In the genomic region with DNA sequence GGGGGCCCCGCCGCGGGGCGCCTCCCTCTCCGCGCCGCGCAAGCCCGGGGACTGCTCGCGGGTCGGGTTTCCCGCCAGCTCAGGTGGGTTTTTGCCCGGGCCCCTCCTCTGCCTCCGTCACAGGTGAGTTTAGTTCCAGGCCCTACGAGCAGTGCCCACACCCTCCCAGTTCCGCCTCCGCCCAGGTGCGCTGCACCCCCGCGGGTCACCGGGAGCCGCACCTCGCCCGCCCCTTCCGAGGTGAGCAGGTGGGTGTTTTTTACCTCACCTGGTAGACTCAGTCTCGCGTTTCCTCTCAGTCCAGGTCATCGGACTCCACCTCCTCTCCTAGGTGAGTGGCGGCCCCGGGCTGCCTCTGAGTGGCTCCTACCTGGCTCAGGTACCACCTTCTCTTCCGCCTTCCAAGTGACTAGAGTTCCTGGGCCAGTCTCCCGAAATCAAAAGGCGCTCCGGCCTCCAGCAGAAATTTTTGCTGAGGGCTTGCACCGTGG, we compare ENCODE assay signal across 8 cellular contexts. TPM values are rescaled to one million over a fixed set of nuclear protein-coding genes. Genes with fewer than 3 reads are reported as not detected.
DNase-seq lines count a peak whose midpoint lies in the region; ATAC-seq and TF ChIP-seq lines count a peak whose summit lies in the region.

A gene with protein sequence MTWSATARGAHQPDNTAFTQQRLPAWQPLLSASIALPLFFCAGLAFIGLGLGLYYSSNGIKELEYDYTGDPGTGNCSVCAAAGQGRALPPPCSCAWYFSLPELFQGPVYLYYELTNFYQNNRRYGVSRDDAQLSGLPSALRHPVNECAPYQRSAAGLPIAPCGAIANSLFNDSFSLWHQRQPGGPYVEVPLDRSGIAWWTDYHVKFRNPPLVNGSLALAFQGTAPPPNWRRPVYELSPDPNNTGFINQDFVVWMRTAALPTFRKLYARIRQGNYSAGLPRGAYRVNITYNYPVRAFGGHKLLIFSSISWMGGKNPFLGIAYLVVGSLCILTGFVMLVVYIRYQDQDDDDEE (minus strand): TSS at position 153 of the 491 bp plus-strand sequence. CDS start 191 bp downstream, outside the sequence.

- no peak for ATAC-seq in stimulated activated memory B cell treated with anti-CD40 and anti-IgM and Interleukin-4, amounts not matched to agents 10 μg/mL and 1 μg/mL and 100 μg/mL, for 72 hours
- ATAC-seq in HG03469 (IDR thresholded peaks at IDR 0.05; ENCODE audit: unreplicated experiment) (no peak), GM18858 (IDR thresholded peaks at IDR 0.05; ENCODE audit: unreplicated experiment) (no peak)

- H3K36me3 ChIP-seq in ascending aorta (no peaks in the 10 kb centered on the region), kidney epithelial cell (ENCODE audit: control insufficient read depth, insufficient read depth, low read length) (no peaks in the 10 kb centered on the region)

- H3K27me3 ChIP-seq in ascending aorta (no peaks in the 10 kb centered on the region), kidney epithelial cell (ENCODE audit: control insufficient read depth, insufficient read depth, low read length) (peaks cover 21% of the 10 kb centered on the region)

- no peak for TF ChIP-seq CTCF in GM10266 (IDR thresholded peaks at IDR 0.05; ENCODE audit: control insufficient read depth, insufficient read depth, low read depth, missing control alignments)
- TF ChIP-seq CTCF in ascending aorta (IDR thresholded peaks at IDR 0.05), result no peak
- no peak for TF ChIP-seq CTCF in kidney epithelial cell (IDR thresholded peaks at IDR 0.05; ENCODE audit: insufficient read depth, low read length, poor library complexity, severe bottlenecking)

- H3K4me1 Mint-ChIP-seq in stimulated activated memory B cell treated with anti-CD40 and anti-IgM and Interleukin-4, amounts not matched to agents 10 μg/mL and 1 μg/mL and 100 μg/mL, for 72 hours, result peaks cover 13% of the 10 kb centered on the region

- peaks cover 17 to 31% of the 10 kb centered on the region in 2 donors for H3K9me3 ChIP-seq in ascending aorta

- H3K27me3 Mint-ChIP-seq in stimulated activated memory B cell treated with anti-CD40 and anti-IgM and Interleukin-4, amounts not matched to agents 10 μg/mL and 1 μg/mL and 100 μg/mL, for 72 hours, result peaks cover 55% of the 10 kb centered on the region

- peak within 1 kb of the TSS; percentile 94 to 96 for H3K27ac ChIP-seq in ascending aorta

- peak within 1 kb of the TSS; percentile 66 to 70 for H3K4me3 ChIP-seq in ascending aorta
- H3K4me3 ChIP-seq in kidney epithelial cell (ENCODE audit: low read depth, low read length), result peak within 1 kb of the TSS; percentile 51

- DNase-seq in GM10266 (ENCODE audit: extremely low spot score) (peak; percentile 24), NCI-H345 (lab: John Stamatoyannopoulos, UW) (peak; percentile 78), ascending aorta (ENCODE audit: low spot score in 2 of 2) (no peak), kidney epithelial cell (ENCODE audit: low read depth) (no peak), COLO829 (ENCODE audit: low spot score) (no peak)

- H3K9me3 Mint-ChIP-seq in stimulated activated memory B cell treated with anti-CD40 and anti-IgM and Interleukin-4, amounts not matched to agents 10 μg/mL and 1 μg/mL and 100 μg/mL, for 72 hours, result no peaks in the 10 kb centered on the region

- H3K4me3 Mint-ChIP-seq in stimulated activated memory B cell treated with anti-CD40 and anti-IgM and Interleukin-4, amounts not matched to agents 10 μg/mL and 1 μg/mL and 100 μg/mL, for 72 hours, result peak within 1 kb of the TSS; percentile 68

- intact Hi-C loops in ascending aorta (cut with DNase I), result loop anchor here (5.0 to 10.0 kb wide), 6 partner anchors 134 to 1796 kb away; a partner anchor contains a TSS

- no peaks in the 10 kb centered on the region for H3K36me3 Mint-ChIP-seq in stimulated activated memory B cell treated with anti-CD40 and anti-IgM and Interleukin-4, amounts not matched to agents 10 μg/mL and 1 μg/mL and 100 μg/mL, for 72 hours

- H3K4me1 ChIP-seq in ascending aorta, result peaks cover 0 to 9% of the 10 kb centered on the region in 2 donors

- no peak within 1 kb of the TSS for H3K27ac Mint-ChIP-seq in stimulated activated memory B cell treated with anti-CD40 and anti-IgM and Interleukin-4, amounts not matched to agents 10 μg/mL and 1 μg/mL and 100 μg/mL, for 72 hours

RNA-seq across cellular contexts. Expression of the gene that starts here (rescaled TPM):
- total RNA-seq in ascending aorta (21.5 TPM), kidney epithelial cell (11.3 and 14.1 TPM in 2 replicates)

Comparison
In these comparisons a context has a peak if more than half of its experiments do, and no peak if none do; other contexts are left out.
1. DNase-seq: peak in GM10266 (single experiment) and NCI-H345 (single experiment); none in ascending aorta (0 of 2), kidney epithelial cell (single experiment) and COLO829 (single experiment).